ENCODE assay signal across 3 cellular contexts in the genomic region with DNA sequence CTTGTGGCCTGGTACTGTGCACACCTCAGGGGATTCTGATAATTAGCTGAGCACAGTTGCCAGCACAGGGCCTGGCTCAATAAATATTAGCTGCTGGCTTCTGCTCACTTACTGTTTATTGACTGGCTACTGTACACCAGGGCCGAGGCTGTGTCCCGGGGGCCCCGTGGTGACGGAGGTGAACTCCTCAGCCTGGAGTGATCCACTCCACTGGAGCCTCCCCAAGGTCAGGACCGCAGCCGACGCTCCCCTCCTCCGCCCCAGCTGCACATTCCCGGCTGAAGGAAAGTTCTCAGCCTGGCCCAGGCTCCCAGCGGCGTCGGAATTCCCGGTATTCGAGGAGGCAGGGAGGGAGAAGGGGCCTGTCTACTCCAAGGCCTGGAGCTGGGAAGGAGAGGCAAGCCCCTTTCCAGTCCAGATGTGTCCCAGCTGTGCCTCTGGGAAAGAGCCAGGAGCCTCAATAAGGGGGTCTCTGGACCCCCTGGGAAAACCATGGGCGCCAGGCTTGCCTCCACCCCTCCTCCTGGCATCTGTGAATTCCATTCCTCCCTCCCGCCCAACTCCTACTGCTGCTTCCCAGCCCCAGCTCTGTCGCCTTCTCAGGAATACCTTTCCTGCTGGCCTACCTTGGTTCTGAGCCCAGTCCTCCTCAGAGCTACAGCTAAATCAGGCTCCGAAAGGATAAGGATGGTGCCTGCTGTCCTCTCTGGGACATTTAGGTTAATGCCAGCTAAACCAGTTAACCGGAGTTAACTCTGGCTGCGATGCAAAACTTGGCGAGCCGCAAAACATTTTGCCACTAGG.
TF ChIP-seq lines count a peak whose summit lies in the region.

No MANE protein-coding gene starts in this region.

TF ChIP-seq in IMR-90, 13 proteins besides CTCF, POLR2A, EP300 and RAD21:
- TF ChIP-seq FOS (IDR thresholded peaks at IDR 0.05; ENCODE audit: low read depth, low read length) = no peak
- TF ChIP-seq ELK1 (IDR thresholded peaks at IDR 0.05; ENCODE audit: borderline replicate concordance, low read depth, low read length) = no peak
- TF ChIP-seq MXI1 (IDR thresholded peaks at IDR 0.05; ENCODE audit: borderline replicate concordance, low read depth, low read length) = no peak
- TF ChIP-seq SMC3 (IDR thresholded peaks at IDR 0.05; ENCODE audit: low read depth, low read length) = no peak
- TF ChIP-seq MAFK (IDR thresholded peaks at IDR 0.05; ENCODE audit: low read depth, low read length) = no peak
- TF ChIP-seq RFX5 (IDR thresholded peaks at IDR 0.05; ENCODE audit: low read depth, low read length) = no peak
- no peak; the same call in 1 of the 2 replicates for TF ChIP-seq NFE2L2 (IDR thresholded peaks at IDR 0.05; ENCODE audit: low read depth, low read length)
- no peak; the same call in none of the 2 replicates for TF ChIP-seq USF2 (IDR thresholded peaks at IDR 0.05; ENCODE audit: low read depth, low read length)
- no peak for TF ChIP-seq CEBPB (IDR thresholded peaks at IDR 0.05; ENCODE audit: low read depth, low read length)
- peak; percentile 62; the same call in 1 of the 2 replicates for TF ChIP-seq BHLHE40 (IDR thresholded peaks at IDR 0.05; ENCODE audit: low read depth, low read length)
- TF ChIP-seq MAZ (IDR thresholded peaks at IDR 0.05; ENCODE audit: borderline replicate concordance, low read depth, low read length) = peak; percentile 93
- TF ChIP-seq RCOR1 (IDR thresholded peaks at IDR 0.05; ENCODE audit: insufficient replicate concordance, low read length) = peak; percentile 78
- TF ChIP-seq CHD1 (IDR thresholded peaks at IDR 0.05; ENCODE audit: low read depth, low read length) = no peak

TF ChIP-seq in endothelial cell of umbilical vein, 7 proteins besides CTCF, POLR2A, EP300 and RAD21:
- TF ChIP-seq GATA2 (IDR thresholded peaks at IDR 0.05; ENCODE audit: insufficient read depth, insufficient read length, low read depth, low read length) (no peak), MYC (IDR thresholded peaks at IDR 0.05; ENCODE audit: low read depth, low read length) (no peak), JUN (IDR thresholded peaks at IDR 0.05; ENCODE audit: borderline replicate concordance, insufficient read depth, insufficient read length, low read depth) (no peak), EZH2 (IDR thresholded peaks at IDR 0.05; ENCODE audit: borderline replicate concordance, low read depth, low read length, severe bottlenecking) (no peak), FOS (IDR thresholded peaks at IDR 0.05; ENCODE audit: borderline replicate concordance, insufficient read depth, low read length) (no peak), POLR2AphosphoS5 (IDR thresholded peaks at IDR 0.05; ENCODE audit: insufficient read depth, low read depth, low read length) (no peak)
- TF ChIP-seq, protein P1, sequence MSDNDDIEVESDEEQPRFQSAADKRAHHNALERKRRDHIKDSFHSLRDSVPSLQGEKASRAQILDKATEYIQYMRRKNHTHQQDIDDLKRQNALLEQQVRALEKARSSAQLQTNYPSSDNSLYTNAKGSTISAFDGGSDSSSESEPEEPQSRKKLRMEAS (IDR thresholded peaks at IDR 0.05; ENCODE audit: insufficient read depth, insufficient read length) = no peak

TF ChIP-seq in GM12891, 5 proteins besides CTCF, POLR2A, EP300 and RAD21:
- no peak for TF ChIP-seq POU2F2 (IDR thresholded peaks at IDR 0.05; ENCODE audit: low read depth, low read length)
- no peak for TF ChIP-seq TAF1 (IDR thresholded peaks at IDR 0.05; ENCODE audit: low read depth, low read length)
- no peak for TF ChIP-seq POLR2AphosphoS5 (IDR thresholded peaks at IDR 0.05; ENCODE audit: low read depth, low read length)
- TF ChIP-seq PAX5 (IDR thresholded peaks at IDR 0.05; ENCODE audit: insufficient read depth, low read length, severe bottlenecking) = no peak
- no peak for TF ChIP-seq SPI1 (IDR thresholded peaks at IDR 0.05; ENCODE audit: low read depth, low read length)
TF ChIP-seq in GM12891: peak in this region for 0.
